In the genomic region with DNA sequence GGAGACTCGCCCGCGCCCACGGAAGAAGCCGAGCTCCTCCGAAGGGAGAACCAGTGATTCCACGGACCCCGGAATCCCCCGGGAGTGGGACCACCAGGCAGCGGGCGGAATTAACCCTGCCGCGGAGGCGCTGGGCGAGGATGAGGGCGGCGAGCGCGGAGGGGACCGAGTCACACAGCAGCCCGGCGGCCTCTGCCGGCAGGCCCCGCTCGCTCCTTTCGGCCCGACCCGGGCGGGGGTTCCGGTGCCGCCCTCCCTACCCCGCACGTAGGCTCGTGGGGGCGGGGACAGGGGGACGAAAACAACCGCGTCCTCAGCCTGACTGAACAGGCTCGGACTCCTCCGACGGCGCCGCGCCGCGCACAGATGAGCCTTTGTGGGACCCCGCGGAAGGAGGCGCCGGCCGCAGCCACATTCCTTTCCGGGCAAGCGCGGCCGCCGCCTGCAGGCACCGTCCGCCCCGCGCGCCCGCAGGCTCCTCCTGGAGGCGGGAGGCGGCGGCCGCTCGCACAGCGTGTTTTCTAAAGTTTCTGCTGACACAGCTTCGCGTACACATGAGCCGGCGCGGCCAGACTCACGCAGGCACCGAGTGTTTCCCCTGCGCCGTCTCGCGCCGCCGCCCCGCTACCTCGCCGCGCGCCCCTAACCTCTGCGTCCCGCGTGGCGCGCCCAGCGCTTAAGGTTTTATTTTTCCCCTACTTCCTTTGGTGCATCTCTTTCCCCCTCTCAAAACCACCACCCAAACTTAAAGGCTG, we compare ENCODE assay signal across 8 cellular contexts.
DNase-seq lines count a peak whose midpoint lies in the region; ATAC-seq and TF ChIP-seq lines count a peak whose summit lies in the region.

No MANE protein-coding gene starts in this region.

- peak overlapping the region; percentile 98 for H3K27ac ChIP-seq in temporal lobe (ENCODE audit: low read depth, low read length)

- in situ Hi-C loops in SK-MEL-5 (cut with HindIII; ENCODE audit: low pct_unique_long_range_greater_than_20kb, low sequenced_read_pairs) = no loop called here

- H3K4me1 Mint-ChIP-seq in activated naive CD4-positive, alpha-beta T cell treated with anti-CD3 and anti-CD28 coated beads, Interleukin-2, amount 10 ng/mL, durations not matched to agents 7 days and 5 days = peaks cover 42% of the 10 kb centered on the region

- TF ChIP-seq CTCF in LNCaP clone FGC (IDR thresholded peaks at IDR 0.05; ENCODE audit: control insufficient read depth, extremely low read depth, insufficient read depth) (peak; percentile 46), omental fat pad (IDR thresholded peaks at IDR 0.05) (no peak)

- CTCF ChIA-PET in activated naive CD4-positive, alpha-beta T cell treated with anti-CD3 and anti-CD28 coated beads, Interleukin-2, amount 10 ng/mL, durations not matched to agents 7 days and 5 days (lab: Charles Lee) = interaction anchor here (1.1 to 3.6 kb wide), 4 partner anchors 13 to 642 kb away, joined by 3 to 11 read pairs (median 4); no protein-coding TSS in a partner anchor

- H3K36me3 Mint-ChIP-seq in activated naive CD4-positive, alpha-beta T cell treated with anti-CD3 and anti-CD28 coated beads, Interleukin-2, amount 10 ng/mL, durations not matched to agents 7 days and 5 days = peaks cover 2% of the 10 kb centered on the region

- H3K27me3 Mint-ChIP-seq in activated naive CD4-positive, alpha-beta T cell treated with anti-CD3 and anti-CD28 coated beads, Interleukin-2, amount 10 ng/mL, durations not matched to agents 7 days and 5 days = no peaks in the 10 kb centered on the region

- peak overlapping the region; percentile 90 for H3K4me3 Mint-ChIP-seq in activated naive CD4-positive, alpha-beta T cell treated with anti-CD3 and anti-CD28 coated beads, Interleukin-2, amount 10 ng/mL, durations not matched to agents 7 days and 5 days

- H3K36me3 ChIP-seq in H7 (replicated peaks; ENCODE audit: control insufficient read depth, insufficient read depth, low read length) = no peaks in the 10 kb centered on the region

- DNase-seq in H7 (peak; percentile 93), LNCaP clone FGC (ENCODE audit: low read depth) (no peak), SK-MEL-5 (ENCODE audit: low read depth, low spot score) (peak; percentile 88), germinal center (ENCODE audit: low spot score) (peak; percentile 88), omental fat pad (ENCODE audit: low spot score) (peak; percentile 79)
- peak; percentile 93 for DNase-seq in activated naive CD4-positive, alpha-beta T cell treated with anti-CD3 and anti-CD28 coated beads, Interleukin-2, amount 10 ng/mL, durations not matched to agents 7 days and 5 days

- peaks cover 5% of the 10 kb centered on the region for H3K9me3 Mint-ChIP-seq in activated naive CD4-positive, alpha-beta T cell treated with anti-CD3 and anti-CD28 coated beads, Interleukin-2, amount 10 ng/mL, durations not matched to agents 7 days and 5 days

- peak; percentile 90 for ATAC-seq in omental fat pad (ENCODE audit: low FRiP score)

- H3K27me3 ChIP-seq in H7 (ENCODE audit: control insufficient read depth, insufficient read depth, low read length) = no peaks in the 10 kb centered on the region

- H3K4me3 ChIP-seq in GM08714 (ENCODE audit: low read length) = peak overlapping the region; percentile 90
- peak overlapping the region; percentile 77 for H3K4me3 ChIP-seq in H7 (ENCODE audit: insufficient read depth, low read depth, low read length)
- H3K4me3 ChIP-seq in LNCaP clone FGC (ENCODE audit: low read depth, low read length) = peak overlapping the region; percentile 71

- H3K27ac Mint-ChIP-seq in activated naive CD4-positive, alpha-beta T cell treated with anti-CD3 and anti-CD28 coated beads, Interleukin-2, amount 10 ng/mL, durations not matched to agents 7 days and 5 days = peak overlapping the region; percentile 99
